ENCODE assay signal across 12 cellular contexts in genomic region chr3:123884993-123885392, GRCh38. TPM values are rescaled to one million over a fixed set of nuclear protein-coding genes. Genes with fewer than 3 reads are reported as not detected.
A peak's percentile ranks its signal among the peaks of the same experiment; 100 is the strongest.
DNase-seq lines count a peak whose midpoint lies in the region; ATAC-seq, FAIRE-seq and TF ChIP-seq lines count a peak whose summit lies in the region.
"Had no signal": no experiment of that assay in that cellular context is flagged by ENCODE, and none has a peak within 500 bp of the region (broad histone marks: within the 10 kb centered on the region; RNA-seq: fewer than 3 reads in every experiment).

No MANE protein-coding gene starts in this region.

- peaks cover 21% of the 10 kb centered on the region for H3K4me1 ChIP-seq in GM23338 (ENCODE audit: insufficient read depth)
- H3K4me1 ChIP-seq in Panc1 (ENCODE audit: control insufficient read depth, insufficient read depth, low read length), result peaks cover 5% of the 10 kb centered on the region; the same call in 1 of the 2 replicates

- H3K4me2 ChIP-seq in GM23338, result peak overlapping the region; percentile 86

- no peaks in the 10 kb centered on the region for H3K79me2 ChIP-seq in GM23338 (replicated peaks; ENCODE audit: insufficient read depth)

- H3K4me1 Mint-ChIP-seq in GM23338, result peaks cover 23% of the 10 kb centered on the region
- peaks cover 16% of the 10 kb centered on the region for H3K4me1 Mint-ChIP-seq in activated T-cell treated with anti-CD3 and anti-CD28 coated beads, Interleukin-2, amount 50 U/mL, for 24 hours (ENCODE audit: low read depth)

- no peaks in the 10 kb centered on the region for H3K9me3 ChIP-seq in Panc1 (ENCODE audit: control insufficient read depth, insufficient read depth, low read depth, low read length)

- H3K9me3 Mint-ChIP-seq in GM23338, result peaks cover 10% of the 10 kb centered on the region
- no peaks in the 10 kb centered on the region for H3K9me3 Mint-ChIP-seq in activated T-cell treated with anti-CD3 and anti-CD28 coated beads, Interleukin-2, amount 50 U/mL, for 24 hours
- H3K9me3 Mint-ChIP-seq: memory B cell had no signal

- peaks cover 13% of the 10 kb centered on the region for H3K27me3 ChIP-seq in GM23338 (ENCODE audit: insufficient read depth)
- peaks cover 13% of the 10 kb centered on the region for H3K27me3 ChIP-seq in Panc1 (ENCODE audit: control insufficient read depth, insufficient read depth, low read length)

- no peak for TF ChIP-seq CTCF in GM23338 (conservative IDR thresholded peaks at IDR 0.05; ENCODE audit: low read depth in 2 of 2)
- TF ChIP-seq CTCF in Panc1 (IDR thresholded peaks at IDR 0.05), result no peak
- no peak for TF ChIP-seq CTCF in foreskin fibroblast (IDR thresholded peaks at IDR 0.05; ENCODE audit: low read depth, low read length)
- no peak for TF ChIP-seq CTCF in retinal pigment epithelial cell (conservative IDR thresholded peaks at IDR 0.05; ENCODE audit: low read depth, low read length)

- FAIRE-seq in H54 (lab: Jason Lieb, UNC), result no peak

- H4K20me1 ChIP-seq in GM23338 (replicated peaks; ENCODE audit: insufficient read depth), result no peaks in the 10 kb centered on the region; the same call in 1 of the 2 replicates

- H3K36me3 ChIP-seq in GM23338 (ENCODE audit: insufficient read depth) (no peaks in the 10 kb centered on the region), Panc1 (ENCODE audit: control insufficient read depth, insufficient read depth, low read length) (no peaks in the 10 kb centered on the region)

- H3K27ac ChIP-seq in GM23338 (ENCODE audit: low read depth) (no peak overlapping the region), Panc1 (ENCODE audit: low read length) (no peak overlapping the region)
- H3K27ac ChIP-seq: RWPE1 had no signal

- TF ChIP-seq POLR2A in H54 (IDR thresholded peaks at IDR 0.05; ENCODE audit: low read depth, low read length), result no peak

- no TSS peak for BruUV-seq in Panc1 (replicated peaks; lab: Mats Ljungman, UMichigan)

- no peak for ATAC-seq in GM23338
- no peak for ATAC-seq in Panc1

- intact Hi-C loops in Panc1 (cut with micrococcal nuclease; ENCODE audit: unreplicated experiment), result no loop called here

- CTCF ChIA-PET in Panc1 (lab: Charles Lee), result no interaction called here

- H3K27ac Mint-ChIP-seq in GM23338, result no peak overlapping the region
- H3K27ac Mint-ChIP-seq in activated T-cell treated with anti-CD3 and anti-CD28 coated beads, Interleukin-2, amount 50 U/mL, for 24 hours, result no peak overlapping the region
- H3K27ac Mint-ChIP-seq: CD14-positive monocyte, IgD-negative memory B cell, memory B cell had no signal

- peaks cover 8% of the 10 kb centered on the region; the same call in 1 of the 2 replicates for H3K9me2 ChIP-seq in GM23338 (ENCODE audit: insufficient read depth)

- DNase-seq in GM23338 (ENCODE audit: low spot score) (no peak), Panc1 (ENCODE audit: low read depth, low spot score) (no peak), foreskin fibroblast (no peak), retinal pigment epithelial cell (ENCODE audit: low read depth) (no peak), H54 (ENCODE audit: insufficient read length, low spot score) (no peak), NCI-H524 (lab: John Stamatoyannopoulos, UW) (no peak)
- no peak for DNase-seq in activated T-cell treated with anti-CD3 and anti-CD28 coated beads, Interleukin-2, amount 50 U/mL, for 24 hours
- DNase-seq: activated CD4-positive, CD25-positive, alpha-beta regulatory T cell had no signal

- H3K27me3 Mint-ChIP-seq in GM23338 (ENCODE audit: insufficient read depth, low read depth, poor library complexity), result peaks cover 25% of the 10 kb centered on the region
- H3K27me3 Mint-ChIP-seq in activated T-cell treated with anti-CD3 and anti-CD28 coated beads, Interleukin-2, amount 50 U/mL, for 24 hours, result peaks cover 76% of the 10 kb centered on the region

- H2AFZ ChIP-seq in GM23338, result peak overlapping the region; percentile 99; the same call in 1 of the 2 replicates

- H3K4me3 ChIP-seq in GM23338, result peak overlapping the region; percentile 74
- H3K4me3 ChIP-seq in Panc1 (ENCODE audit: low read depth in 2 of 2, low read length in 2 of 2), result peak overlapping the region; percentile 60 to 68; a peak in 3 of 4 replicates
- peak overlapping the region; percentile 47 to 66 for H3K4me3 ChIP-seq in foreskin fibroblast (ENCODE audit: low read depth in 1 of 2, low read length in 2 of 2)
- peak overlapping the region; percentile 62 for H3K4me3 ChIP-seq in retinal pigment epithelial cell (ENCODE audit: low read length)

- in situ Hi-C loops in Panc1 (cut with HindIII; ENCODE audit: low pct_unique_long_range_greater_than_20kb, low sequenced_read_pairs), result no loop called here

- 0 out of 2 replicates have a peak, but pooled peaks cover 7% of the 10 kb centered on the region for H3F3A ChIP-seq in GM23338 (replicated peaks; ENCODE audit: low read depth)

- H3K4me3 Mint-ChIP-seq in GM23338, result peak overlapping the region; percentile 84
- no peak overlapping the region for H3K4me3 Mint-ChIP-seq in activated T-cell treated with anti-CD3 and anti-CD28 coated beads, Interleukin-2, amount 50 U/mL, for 24 hours

- peaks cover 7% of the 10 kb centered on the region for H3K36me3 Mint-ChIP-seq in GM23338 (ENCODE audit: low read depth)
- H3K36me3 Mint-ChIP-seq in activated T-cell treated with anti-CD3 and anti-CD28 coated beads, Interleukin-2, amount 50 U/mL, for 24 hours (ENCODE audit: low read depth), result no peaks in the 10 kb centered on the region
- H3K36me3 Mint-ChIP-seq: CD14-positive monocyte, IgD-negative memory B cell, memory B cell had no signal

- POLR2A ChIA-PET in Panc1 (lab: Charles Lee), result no interaction called here

TF ChIP-seq in GM23338, 12 proteins besides CTCF, POLR2A, EP300 and RAD21:
- TF ChIP-seq CREB1 (CRISPR knock-in tag; IDR thresholded peaks at IDR 0.05; ENCODE audit: low read depth) (no peak), POLR2AphosphoS5 (IDR thresholded peaks at IDR 0.05; ENCODE audit: low read depth) (no peak), NANOG (IDR thresholded peaks at IDR 0.05; ENCODE audit: borderline replicate concordance) (no peak), ZNF331 (CRISPR knock-in tag; IDR thresholded peaks at IDR 0.05; ENCODE audit: low read depth) (no peak), ZNF114 (CRISPR knock-in tag; IDR thresholded peaks at IDR 0.05) (no peak), EZH2 (IDR thresholded peaks at IDR 0.05; ENCODE audit: low read depth, unreplicated experiment) (no peak)

RNA-seq across cellular contexts. Expression of gene MYLK, which starts 0.9 kb away (rescaled TPM):
- 16.2 and 17.9 TPM in 2 replicates for total RNA-seq in GM23338 (2014; rRNA removed; shearing (Covaris generic))
- 11.5 and 13.2 TPM in 2 replicates for polyA plus RNA-seq in GM23338 (2016; fragmentation: Nextera tagmentation; extraction: Ambion mirVana)
- 29.7 TPM for total RNA-seq in Panc1 (2021; ENCODE audit: unreplicated experiment)
- 19.8 TPM for polyA plus RNA-seq in Panc1 (2012; ENCODE audit: insufficient read length)
